In genomic region chr17:80862341-80862969, GRCh38 we compare ENCODE assay signal across 13 cellular contexts.
A peak's percentile ranks its signal among the peaks of the same experiment; 100 is the strongest.
DNase-seq lines count a peak whose midpoint lies in the region; ATAC-seq, FAIRE-seq and TF ChIP-seq lines count a peak whose summit lies in the region.
"Had no signal": no experiment of that assay in that cellular context is flagged by ENCODE, and none has a peak within 500 bp of the region (broad histone marks: within the 10 kb centered on the region; RNA-seq: fewer than 3 reads in every experiment).

No MANE protein-coding gene starts in this region.

- peaks cover 9 to 13% of the 10 kb centered on the region in 2 experiments; a peak in 4 of 5 replicates for H3K36me3 ChIP-seq in HepG2 (replicated peaks in 1 of 2; ENCODE audit: control insufficient read depth in 1 of 2, insufficient read depth in 2 of 2, low read length in 2 of 2)
- H3K36me3 ChIP-seq: HAP-1 had no signal

- no peak overlapping the region for H3K27ac ChIP-seq in CD4-positive, alpha-beta T cell (ENCODE audit: low read depth, low read length)
- H3K27ac ChIP-seq in HepG2 (ENCODE audit: extremely low read length, insufficient read depth, low read length) = no peak overlapping the region
- H3K27ac ChIP-seq: BLaER1 treated with 17β-estradiol and CSF1 and Interleukin-3, amounts not matched to agents 10 nM and 100 nM had no signal

- POLR2A ChIA-PET in CD4-positive, alpha-beta T cell (lab: Charles Lee) = no interaction called here
- POLR2A ChIA-PET in activated CD8-positive, alpha-beta T cell treated with anti-CD3 and anti-CD28 coated beads, Interleukin-2, amount 10 ng/mL, durations not matched to agents 7 days and 5 days (lab: Charles Lee) = interaction anchor here (0.6 to 2.2 kb wide), 2 partner anchors 15 to 24 kb away, joined by 4 to 8 read pairs; no protein-coding TSS in a partner anchor
- POLR2A ChIA-PET in HepG2 (lab: Yijun Ruan, JAX) = no interaction called here

- peaks cover 52% of the 10 kb centered on the region for H3K36me3 Mint-ChIP-seq in CD4-positive, alpha-beta T cell (ENCODE audit: low read depth)
- peaks cover 69% of the 10 kb centered on the region for H3K36me3 Mint-ChIP-seq in activated CD8-positive, alpha-beta T cell treated with anti-CD3 and anti-CD28 coated beads, Interleukin-2, amount 10 ng/mL, durations not matched to agents 7 days and 5 days (ENCODE audit: low read depth)

- TF ChIP-seq CTCF in CD4-positive, alpha-beta T cell (IDR thresholded peaks at IDR 0.05) = no peak
- TF ChIP-seq CTCF in HepG2 (CRISPR knock-in tag; IDR thresholded peaks at IDR 0.05) = no peak
- TF ChIP-seq CTCF in GM20000 (IDR thresholded peaks at IDR 0.05; ENCODE audit: extremely low read depth, missing control alignments) = no peak

- intact Hi-C loops in CD4-positive, alpha-beta T cell (cut with DNase I, micrococcal nuclease) = no loop called here
- intact Hi-C loops in HepG2 (cut with micrococcal nuclease; ENCODE audit: unreplicated experiment) = no loop called here

- CTCF ChIA-PET in CD4-positive, alpha-beta T cell (lab: Charles Lee) = interaction anchor here (0.8 kb wide), 1 partner anchor 12 kb away, joined by 3 read pairs; no protein-coding TSS in a partner anchor
- CTCF ChIA-PET in activated CD8-positive, alpha-beta T cell treated with anti-CD3 and anti-CD28 coated beads, Interleukin-2, amount 10 ng/mL, durations not matched to agents 7 days and 5 days (lab: Charles Lee) = interaction anchor here (0.7 to 2.5 kb wide), 3 partner anchors 27 to 82 kb away, joined by 3 to 6 read pairs (median 4); no protein-coding TSS in a partner anchor
- CTCF ChIA-PET in HepG2 (lab: Yijun Ruan, JAX; ENCODE audit: low intra/inter-chr PET ratio, low total read pairs) = no interaction called here

- BruUV-seq in HepG2 (replicated peaks; lab: Mats Ljungman, UMichigan) = no TSS peak

- no peaks in the 10 kb centered on the region for H3K27me3 ChIP-seq in CD4-positive, alpha-beta T cell (ENCODE audit: control insufficient read depth, insufficient read depth, low read length)
- no peaks in the 10 kb centered on the region for H3K27me3 ChIP-seq in HepG2 (ENCODE audit: control insufficient read depth in 1 of 2, insufficient read depth in 2 of 2, low read length in 2 of 2)
- H3K27me3 ChIP-seq: BLaER1 treated with 17β-estradiol and CSF1 and Interleukin-3, amounts not matched to agents 10 nM and 100 nM had no signal

- H2AFZ ChIP-seq in HepG2 (ENCODE audit: low read length) = no peak overlapping the region

- no peak for TF ChIP-seq RAD21 in HepG2 (CRISPR knock-in tag; IDR thresholded peaks at IDR 0.05)

- no peak overlapping the region for H3K4me3 Mint-ChIP-seq in CD4-positive, alpha-beta T cell
- H3K4me3 Mint-ChIP-seq in activated CD8-positive, alpha-beta T cell treated with anti-CD3 and anti-CD28 coated beads, Interleukin-2, amount 10 ng/mL, durations not matched to agents 7 days and 5 days = no peak overlapping the region

- no peak for ATAC-seq in CD4-positive, alpha-beta T cell (ENCODE audit: poor library complexity)
- no peak for ATAC-seq in activated CD8-positive, alpha-beta T cell treated with anti-CD3 and anti-CD28 coated beads, Interleukin-2, amount 10 ng/mL, durations not matched to agents 7 days and 5 days
- ATAC-seq in HepG2 (no peak), GM21367 (IDR thresholded peaks at IDR 0.05; ENCODE audit: unreplicated experiment) (no peak)

- peak overlapping the region; percentile 85 for H3K27ac Mint-ChIP-seq in CD4-positive, alpha-beta T cell
- H3K27ac Mint-ChIP-seq in activated CD8-positive, alpha-beta T cell treated with anti-CD3 and anti-CD28 coated beads, Interleukin-2, amount 10 ng/mL, durations not matched to agents 7 days and 5 days = peak overlapping the region; percentile 92
- H3K27ac Mint-ChIP-seq: IgD-negative memory B cell had no signal

- no peak for TF ChIP-seq POLR2A in HepG2 (IDR thresholded peaks at IDR 0.05; ENCODE audit: insufficient read depth in 1 of 2, low read depth in 2 of 2, low read length in 2 of 2)

- no peak overlapping the region for H3K9ac ChIP-seq in HepG2 (ENCODE audit: insufficient read depth, low read depth, low read length)
- H3K9ac ChIP-seq: BLaER1 treated with 17β-estradiol and CSF1 and Interleukin-3, amounts not matched to agents 10 nM and 100 nM had no signal

- H4K20me1 ChIP-seq in HepG2 (ENCODE audit: insufficient read depth, low read length) = no peaks in the 10 kb centered on the region

- WGBS in HepG2 (ENCODE audit: low lambda C conversion rate) = 96% methylated on average over 25 of the region's 25 CpGs

- no peaks in the 10 kb centered on the region for H3K9me3 Mint-ChIP-seq in CD4-positive, alpha-beta T cell
- no peaks in the 10 kb centered on the region for H3K9me3 Mint-ChIP-seq in activated CD8-positive, alpha-beta T cell treated with anti-CD3 and anti-CD28 coated beads, Interleukin-2, amount 10 ng/mL, durations not matched to agents 7 days and 5 days (ENCODE audit: insufficient read depth)

- no peak overlapping the region for H3K4me3 ChIP-seq in HepG2 (replicated peaks in 1 of 3; ENCODE audit: insufficient read depth in 1 of 3, low read depth in 2 of 3, low read length in 3 of 3)
- H3K4me3 ChIP-seq: BLaER1 treated with 17β-estradiol and CSF1 and Interleukin-3, amounts not matched to agents 10 nM and 100 nM; HAP-1; smooth muscle cell had no signal

- in situ Hi-C loops in HepG2 (cut with HindIII; ENCODE audit: extremely low pct_ligation_motif_present, low pct_unique_long_range_greater_than_20kb) = no loop called here

- no peak for DNase-seq in CD4-positive, alpha-beta T cell
- DNase-seq in ELF-1 (ENCODE audit: low read depth, low spot score) = peak; percentile 37
- DNase-seq in activated CD8-positive, alpha-beta T cell treated with anti-CD3 and anti-CD28 coated beads, Interleukin-2, amount 10 ng/mL, durations not matched to agents 7 days and 5 days = no peak
- DNase-seq in HepG2 (ENCODE audit: low spot score) = no peak
- DNase-seq in stimulated activated CD4-positive, alpha-beta T cell treated with anti-CD3 and anti-CD28 coated beads, Interleukin-4, amount 100 ng/mL, for 1 hour = no peak
- no peak for DNase-seq in Kasumi-1 (lab: John Stamatoyannopoulos, UW)
- no peak for DNase-seq in GM20000 (ENCODE audit: low spot score)
- DNase-seq: amniotic stem cell had no signal

- no peak for FAIRE-seq in HepG2 (lab: Jason Lieb, UNC)

- peaks cover 10% of the 10 kb centered on the region for H3K4me1 ChIP-seq in HepG2 (ENCODE audit: insufficient read depth, low read length)
- H3K4me1 ChIP-seq: HAP-1 had no signal

- no peaks in the 10 kb centered on the region for H3K27me3 Mint-ChIP-seq in CD4-positive, alpha-beta T cell
- H3K27me3 Mint-ChIP-seq in activated CD8-positive, alpha-beta T cell treated with anti-CD3 and anti-CD28 coated beads, Interleukin-2, amount 10 ng/mL, durations not matched to agents 7 days and 5 days (ENCODE audit: low read depth) = no peaks in the 10 kb centered on the region
- H3K27me3 Mint-ChIP-seq: IgD-negative memory B cell had no signal

- no peak overlapping the region for H3K4me2 ChIP-seq in HepG2 (ENCODE audit: low read depth, low read length)
- H3K4me2 ChIP-seq: smooth muscle cell had no signal

- peaks cover 48% of the 10 kb centered on the region for H3K4me1 Mint-ChIP-seq in CD4-positive, alpha-beta T cell (ENCODE audit: low read depth)
- peaks cover 83% of the 10 kb centered on the region for H3K4me1 Mint-ChIP-seq in activated CD8-positive, alpha-beta T cell treated with anti-CD3 and anti-CD28 coated beads, Interleukin-2, amount 10 ng/mL, durations not matched to agents 7 days and 5 days (ENCODE audit: low read depth)

- TF ChIP-seq EP300 in HepG2 (IDR thresholded peaks at IDR 0.05; ENCODE audit: low read depth in 2 of 2, low read length in 2 of 2) = no peak
- no peak for TF ChIP-seq EP300 in HepG2 (CRISPR knock-in tag; IDR thresholded peaks at IDR 0.05; ENCODE audit: borderline replicate concordance)

- no peaks in the 10 kb centered on the region for H3K9me3 ChIP-seq in CD4-positive, alpha-beta T cell (ENCODE audit: control insufficient read depth, low read length)
- no peaks in the 10 kb centered on the region for H3K9me3 ChIP-seq in HepG2 (ENCODE audit: low read length)
- H3K9me3 ChIP-seq: BLaER1 treated with 17β-estradiol and CSF1 and Interleukin-3, amounts not matched to agents 10 nM and 100 nM; HAP-1 had no signal

- H3K79me2 ChIP-seq in HepG2 (ENCODE audit: insufficient read depth, low read length) = no peaks in the 10 kb centered on the region

TF ChIP-seq in HepG2, 621 proteins besides CTCF, POLR2A, EP300 and RAD21:
- TF ChIP-seq AGO2 (optimal IDR thresholded peaks at IDR 0.05; ENCODE audit: low read depth, low read length) (peak; percentile 67), ZNF33A (CRISPR knock-in tag; IDR thresholded peaks at IDR 0.05; ENCODE audit: borderline replicate concordance) (no peak)
